ENCODE assay signal across 1 cellular context in genomic region chr1:154607748-154608521, GRCh38.
TF ChIP-seq lines count a peak whose summit lies in the region.

TSS of gene ADAR (minus strand) at chr1:154608186. CDS start at chr1:154608006, 180 bp downstream.

TF ChIP-seq in HepG2, 621 proteins besides CTCF, POLR2A, EP300 and RAD21 (continued from another document and continues in another):
- TF ChIP-seq MLLT10 (CRISPR knock-in tag; IDR thresholded peaks at IDR 0.05) (no peak), ZNF784 (CRISPR knock-in tag; IDR thresholded peaks at IDR 0.05; ENCODE audit: borderline replicate concordance) (no peak), WIZ (CRISPR knock-in tag; IDR thresholded peaks at IDR 0.05) (no peak), ZNF605 (CRISPR knock-in tag; IDR thresholded peaks at IDR 0.05) (no peak), CBX2 (IDR thresholded peaks at IDR 0.05; ENCODE audit: low read depth, low read length) (no peak), CBX2 (CRISPR knock-in tag; IDR thresholded peaks at IDR 0.05; ENCODE audit: low read depth) (no peak), ZNF687 (CRISPR knock-in tag; IDR thresholded peaks at IDR 0.05) (peak; percentile 82), PHF5A (CRISPR knock-in tag; IDR thresholded peaks at IDR 0.05; ENCODE audit: low read depth, unreplicated experiment) (no peak), ERF (CRISPR knock-in tag; IDR thresholded peaks at IDR 0.05) (peak; percentile 36; the same call in 1 of the 2 replicates), NFE2L1 (CRISPR knock-in tag; IDR thresholded peaks at IDR 0.05; ENCODE audit: borderline replicate concordance) (no peak), SNAPC4 (CRISPR knock-in tag; IDR thresholded peaks at IDR 0.05) (no peak), SIX4 (CRISPR knock-in tag; IDR thresholded peaks at IDR 0.05) (no peak), RFXANK (CRISPR knock-in tag; IDR thresholded peaks at IDR 0.05) (no peak), HES4 (CRISPR knock-in tag; IDR thresholded peaks at IDR 0.05; ENCODE audit: borderline replicate concordance) (peak; percentile 81; the same call in 1 of the 2 replicates), ZNF552 (CRISPR knock-in tag; IDR thresholded peaks at IDR 0.05; ENCODE audit: borderline replicate concordance) (no peak), AGO2 (optimal IDR thresholded peaks at IDR 0.05; ENCODE audit: low read depth, low read length) (peak; percentile 88), MEF2D (CRISPR knock-in tag; IDR thresholded peaks at IDR 0.05) (no peak), ZNF75D (CRISPR knock-in tag; IDR thresholded peaks at IDR 0.05; ENCODE audit: borderline replicate concordance) (no peak), NKX3-1 (CRISPR knock-in tag; IDR thresholded peaks at IDR 0.05) (no peak), ZNF382 (CRISPR knock-in tag; IDR thresholded peaks at IDR 0.05; ENCODE audit: borderline replicate concordance) (no peak), ZNF816 (CRISPR knock-in tag; IDR thresholded peaks at IDR 0.05; ENCODE audit: borderline replicate concordance) (no peak), ZNF407 (CRISPR knock-in tag; IDR thresholded peaks at IDR 0.05; ENCODE audit: not compliant biosample characterization) (no peak), REPIN1 (CRISPR knock-in tag; IDR thresholded peaks at IDR 0.05; ENCODE audit: borderline replicate concordance, low read depth) (no peak), SMARCC2 (IDR thresholded peaks at IDR 0.05) (no peak), POLR2G (IDR thresholded peaks at IDR 0.05; ENCODE audit: low read depth, low read length) (peak; percentile 76), DBP (CRISPR knock-in tag; IDR thresholded peaks at IDR 0.05; ENCODE audit: not compliant biosample characterization) (no peak), PHF20 (CRISPR knock-in tag; IDR thresholded peaks at IDR 0.05) (no peak), IRF2 (CRISPR knock-in tag; IDR thresholded peaks at IDR 0.05) (peak; percentile 99), ATF1 (CRISPR knock-in tag; IDR thresholded peaks at IDR 0.05) (no peak), ETV6 (CRISPR knock-in tag; conservative IDR thresholded peaks at IDR 0.05) (no peak; the same call in 1 of the 2 replicates), HOXA5 (CRISPR knock-in tag; IDR thresholded peaks at IDR 0.05) (no peak), GABPB1 (CRISPR knock-in tag; IDR thresholded peaks at IDR 0.05) (peak; percentile 34), GATAD2A (CRISPR knock-in tag; IDR thresholded peaks at IDR 0.05) (no peak; the same call in 1 of the 2 replicates), LBX2 (CRISPR knock-in tag; IDR thresholded peaks at IDR 0.05; ENCODE audit: borderline replicate concordance) (no peak), ZNF788 (CRISPR knock-in tag; IDR thresholded peaks at IDR 0.05; ENCODE audit: borderline replicate concordance) (no peak; the same call in 1 of the 2 replicates), XBP1 (CRISPR knock-in tag; IDR thresholded peaks at IDR 0.05) (no peak), ZBTB37 (CRISPR knock-in tag; IDR thresholded peaks at IDR 0.05) (no peak), BATF2 (CRISPR knock-in tag; IDR thresholded peaks at IDR 0.05) (no peak), IKZF5 (CRISPR knock-in tag; IDR thresholded peaks at IDR 0.05) (no peak), ZNF780A (CRISPR knock-in tag; IDR thresholded peaks at IDR 0.05) (no peak)
